1 cellular context compared by ENCODE assay signal in genomic region chr3:112187300-112187699, GRCh38.
TF ChIP-seq lines count a peak whose summit lies in the region.

No MANE protein-coding gene starts in this region.

TF ChIP-seq in WTC11, 78 proteins besides CTCF, POLR2A, EP300 and RAD21:
- TF ChIP-seq ZNF512 (CRISPR knock-in tag; IDR thresholded peaks at IDR 0.05; ENCODE audit: borderline replicate concordance) = no peak
- no peak for TF ChIP-seq NR1H2 (CRISPR knock-in tag; IDR thresholded peaks at IDR 0.05)
- no peak for TF ChIP-seq CDX4 (CRISPR knock-in tag; IDR thresholded peaks at IDR 0.05; ENCODE audit: borderline replicate concordance)
- TF ChIP-seq MXD4 (CRISPR knock-in tag; IDR thresholded peaks at IDR 0.05; ENCODE audit: borderline replicate concordance) = no peak
- no peak for TF ChIP-seq NR3C1 (CRISPR knock-in tag; conservative IDR thresholded peaks at IDR 0.05; ENCODE audit: low read depth)
- no peak for TF ChIP-seq PREB (CRISPR knock-in tag; IDR thresholded peaks at IDR 0.05; ENCODE audit: borderline replicate concordance)
- TF ChIP-seq RORB (CRISPR knock-in tag; IDR thresholded peaks at IDR 0.05) = no peak
- TF ChIP-seq HMGXB4 (CRISPR knock-in tag; IDR thresholded peaks at IDR 0.05) = no peak
- no peak for TF ChIP-seq ZNF138 (CRISPR knock-in tag; conservative IDR thresholded peaks at IDR 0.05)
- TF ChIP-seq MYBL2 (CRISPR knock-in tag; IDR thresholded peaks at IDR 0.05) = no peak
- TF ChIP-seq FOXK1 (CRISPR knock-in tag; IDR thresholded peaks at IDR 0.05) = no peak
- no peak for TF ChIP-seq ETV6 (CRISPR knock-in tag; IDR thresholded peaks at IDR 0.05)
- TF ChIP-seq ZNF396 (CRISPR knock-in tag; IDR thresholded peaks at IDR 0.05; ENCODE audit: borderline replicate concordance) = no peak
- no peak for TF ChIP-seq AFF4 (CRISPR knock-in tag; IDR thresholded peaks at IDR 0.05; ENCODE audit: borderline replicate concordance)
